Comparison of ENCODE assay signal across 8 cellular contexts in the genomic region with DNA sequence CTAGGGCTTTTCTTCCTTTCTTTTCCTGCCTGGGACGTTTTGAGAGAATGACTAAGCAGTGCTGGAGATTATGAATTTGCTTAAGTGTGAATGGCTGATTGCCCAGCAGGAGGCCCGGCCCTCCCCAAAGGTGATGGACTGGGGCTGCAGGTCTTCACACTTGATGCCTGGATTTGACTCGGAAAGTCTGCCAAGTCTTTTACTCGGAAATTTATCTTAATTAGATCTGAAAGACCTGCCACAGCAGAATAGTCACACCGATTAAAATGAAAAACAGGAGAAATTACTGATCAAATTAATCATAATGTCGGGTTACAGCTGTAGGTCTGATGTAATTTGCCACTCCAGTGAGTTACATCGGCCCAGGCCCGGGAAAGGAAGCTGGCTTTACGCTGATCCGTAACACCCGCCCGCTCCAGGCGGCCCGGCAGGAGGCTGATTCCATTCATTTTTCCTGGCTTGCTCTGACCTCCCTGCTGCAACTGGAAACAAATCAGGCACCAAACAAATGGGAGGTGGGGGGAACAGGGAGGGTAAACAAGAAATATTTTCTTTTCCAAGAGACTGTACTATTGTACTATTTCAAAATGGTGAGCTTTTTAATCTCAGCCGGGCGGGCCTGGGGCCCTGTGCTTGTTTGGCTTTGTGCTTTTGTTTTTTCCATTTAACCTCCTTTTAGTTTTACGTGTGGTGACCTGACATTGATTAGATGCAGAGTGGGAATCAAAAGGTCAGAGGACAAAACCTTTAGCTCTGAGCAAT.
A peak's percentile ranks its signal among the peaks of the same experiment; 100 is the strongest.
DNase-seq lines count a peak whose midpoint lies in the region; ATAC-seq and TF ChIP-seq lines count a peak whose summit lies in the region.

No MANE protein-coding gene starts in this region.

- peak; percentile 89 for ATAC-seq in left ventricle myocardium superior

- peak overlapping the region; percentile 28 for H3K27ac ChIP-seq in SJSA1
- H3K27ac ChIP-seq in esophagus muscularis mucosa (replicated peaks in 1 of 4): peak overlapping the region in 1 of 4 donors; percentile 5

- TF ChIP-seq POLR2A in esophagus muscularis mucosa (IDR thresholded peaks at IDR 0.05; ENCODE audit: low read depth): no peak

- TF ChIP-seq CTCF in esophagus muscularis mucosa (IDR thresholded peaks at IDR 0.05): no peak

- H3K27me3 ChIP-seq in SJSA1 (replicated peaks) (no peaks in the 10 kb centered on the region), esophagus muscularis mucosa (no peaks in the 10 kb centered on the region)

- no peak for TF ChIP-seq EP300 in esophagus muscularis mucosa (IDR thresholded peaks at IDR 0.05)

- CTCF ChIA-PET in HEK293T (lab: Yijun Ruan, JAX): no interaction called here

- WGBS in esophagus muscularis mucosa: 33% methylated on average over 17 of the region's 17 CpGs

- DNase-seq in HEK293T (ENCODE audit: extremely low spot score) (peak; percentile 62), SJSA1 (ENCODE audit: low read depth in 1 of 2, low spot score in 2 of 2) (peak; percentile 53 to 57), left ventricle myocardium superior (peak; percentile 58), retina (peak; percentile 77), esophagus muscularis mucosa (ENCODE audit: extremely low spot score) (no peak), HuH-7.5 (ENCODE audit: low spot score) (no peak), UCSD-AML1 (lab: John Stamatoyannopoulos, UW; ENCODE audit: unreplicated experiment) (no peak)
- no peak for DNase-seq in activated CD8-positive, alpha-beta memory T cell treated with anti-CD3 and anti-CD28 coated beads, Interleukin-2, amount 50 U/mL, for 48 hours

- POLR2A ChIA-PET in HEK293T (lab: Yijun Ruan, JAX): interaction anchor here (1.1 kb wide), 1 partner anchor 61 kb away, joined by 4 read pairs; no protein-coding TSS in a partner anchor

- intact Hi-C loops in left ventricle myocardium superior (cut with micrococcal nuclease) (no loop called here), esophagus muscularis mucosa (cut with DNase I) (no loop called here)

- H3K4me3 ChIP-seq in SJSA1 (no peak overlapping the region), esophagus muscularis mucosa (no peak overlapping the region)

- H3K36me3 ChIP-seq in SJSA1: no peaks in the 10 kb centered on the region
- no peaks in the 10 kb centered on the region for H3K36me3 ChIP-seq in esophagus muscularis mucosa

- H3K4me1 ChIP-seq in SJSA1 (replicated peaks) (peaks cover 13% of the 10 kb centered on the region), esophagus muscularis mucosa (peaks cover 8 to 14% (median 9%) of the 10 kb centered on the region in 4 donors)

- no peaks in the 10 kb centered on the region for H3K9me3 ChIP-seq in SJSA1 (replicated peaks)
- no peaks in the 10 kb centered on the region for H3K9me3 ChIP-seq in esophagus muscularis mucosa

TF ChIP-seq in HEK293T, 16 proteins besides CTCF, POLR2A, EP300 and RAD21:
- TF ChIP-seq PKNOX1 (IDR thresholded peaks at IDR 0.05): peak; percentile 79
- no peak for TF ChIP-seq NFRKB (IDR thresholded peaks at IDR 0.05)
- no peak for TF ChIP-seq SP1 (IDR thresholded peaks at IDR 0.05)
- no peak for TF ChIP-seq L3MBTL2 (conservative IDR thresholded peaks at IDR 0.05)

Comparison
In these comparisons a context has a peak if more than half of its experiments do, and no peak if none do; other contexts are left out.
1. DNase-seq: peak in HEK293T (single experiment), SJSA1 (2 of 2), left ventricle myocardium superior (single experiment) and retina (single experiment); none in esophagus muscularis mucosa (single experiment), HuH-7.5 (single experiment), UCSD-AML1 (single experiment) and activated CD8-positive, alpha-beta memory T cell treated with anti-CD3 and anti-CD28 coated beads, Interleukin-2, amount 50 U/mL, for 48 hours (single experiment).